ENCODE assay signal across 24 cellular contexts in genomic region chr14:105540811-105541210, GRCh38. TPM values are rescaled to one million over a fixed set of nuclear protein-coding genes. Genes with fewer than 3 reads are reported as not detected.
DNase-seq lines count a peak whose midpoint lies in the region; ATAC-seq and TF ChIP-seq lines count a peak whose summit lies in the region.
"Had no signal": no experiment of that assay in that cellular context is flagged by ENCODE, and none has a peak within 500 bp of the region (broad histone marks: within the 10 kb centered on the region; RNA-seq: fewer than 3 reads in every experiment).

No MANE protein-coding gene starts in this region.

- peak overlapping the region in 7 of 11 experiments; percentile 27 to 56 (median 46); a peak in 10 of 22 replicates for H3K4me2 ChIP-seq in BLaER1 treated with 17β-estradiol and CSF1 and Interleukin-3, amounts not matched to agents 10 nM and 100 nM

- intact Hi-C loops in upper lobe of right lung (cut with DNase I), result no loop called here

- peaks cover 25% of the 10 kb centered on the region for H3K27me3 Mint-ChIP-seq in chondrocyte (ENCODE audit: low read depth)
- H3K27me3 Mint-ChIP-seq in activated T-cell treated with anti-CD3 and anti-CD28 coated beads, Interleukin-2, amount 50 U/mL, for 72 hours (ENCODE audit: low read depth), result peaks cover 39% of the 10 kb centered on the region

- no peaks in the 10 kb centered on the region for H3K27me3 ChIP-seq in BLaER1 treated with 17β-estradiol and CSF1 and Interleukin-3, amounts not matched to agents 10 nM and 100 nM
- H3K27me3 ChIP-seq in upper lobe of right lung, result peaks cover 20% of the 10 kb centered on the region

- DNase-seq in chondrocyte (ENCODE audit: low spot score) (peak; percentile 48), upper lobe of right lung (peak; percentile 35), HT-29 (ENCODE audit: low spot score) (no peak)
- no peak for DNase-seq in activated T-cell treated with anti-CD3 and anti-CD28 coated beads, Interleukin-2, amount 50 U/mL, for 72 hours
- DNase-seq in activated CD8-positive, alpha-beta memory T cell treated with anti-CD3 and anti-CD28 coated beads, Interleukin-2, amount 50 U/mL, for 48 hours, result no peak
- DNase-seq: 8988T; ACHN; BE2C; C1 segment of cervical spinal cord; CD4-positive, CD25-positive, alpha-beta regulatory T cell; CD8-positive, alpha-beta memory T cell; COR-L47; DMS 273 treated with DMSO at 0.1 percent for 48 hours; DMS153; DMS53; DMS79; DND-41; EL; GDM1 had no signal

- peaks cover 0 to 6% (median 0%) of the 10 kb centered on the region in 11 experiments; a peak in 2 of 22 replicates for H4K20me1 ChIP-seq in BLaER1 treated with 17β-estradiol and CSF1 and Interleukin-3, amounts not matched to agents 10 nM and 100 nM

- peaks cover 9 to 31% (median 22%) of the 10 kb centered on the region in 10 experiments for H3K4me1 ChIP-seq in BLaER1 treated with 17β-estradiol and CSF1 and Interleukin-3, amounts not matched to agents 10 nM and 100 nM
- H3K4me1 ChIP-seq in upper lobe of right lung, result no peaks in the 10 kb centered on the region
- H3K4me1 ChIP-seq: BE2C had no signal

- peaks cover 12% of the 10 kb centered on the region for H3K9me3 Mint-ChIP-seq in chondrocyte (ENCODE audit: low read depth)
- peaks cover 1 to 3% of the 10 kb centered on the region in 2 donors for H3K9me3 Mint-ChIP-seq in activated T-cell treated with anti-CD3 and anti-CD28 coated beads, Interleukin-2, amount 50 U/mL, for 72 hours

- no peak overlapping the region for H3K9ac ChIP-seq in BLaER1 treated with 17β-estradiol and CSF1 and Interleukin-3, amounts not matched to agents 10 nM and 100 nM

- no peak overlapping the region for H3K4me3 ChIP-seq in BLaER1 treated with 17β-estradiol and CSF1 and Interleukin-3, amounts not matched to agents 10 nM and 100 nM
- no peak overlapping the region for H3K4me3 ChIP-seq in upper lobe of right lung
- H3K4me3 ChIP-seq: GM12878 had no signal

- no peak overlapping the region for H3K27ac ChIP-seq in BLaER1 treated with 17β-estradiol and CSF1 and Interleukin-3, amounts not matched to agents 10 nM and 100 nM
- H3K27ac ChIP-seq in upper lobe of right lung, result no peak overlapping the region

- no peaks in the 10 kb centered on the region for H3K4me1 Mint-ChIP-seq in chondrocyte (ENCODE audit: low read depth)
- H3K4me1 Mint-ChIP-seq in activated T-cell treated with anti-CD3 and anti-CD28 coated beads, Interleukin-2, amount 50 U/mL, for 72 hours (ENCODE audit: low read depth), result peaks cover 5% of the 10 kb centered on the region

- TF ChIP-seq CTCF in chondrocyte (IDR thresholded peaks at IDR 0.05), result no peak
- TF ChIP-seq CTCF in upper lobe of right lung (IDR thresholded peaks at IDR 0.05), result no peak

- ATAC-seq in upper lobe of right lung, result no peak
- no peak for ATAC-seq in activated T-cell treated with anti-CD3 and anti-CD28 coated beads, Interleukin-2, amount 50 U/mL, for 72 hours (replicated peaks in 1 of 2)
- ATAC-seq: GM12878 had no signal

- H3K4me3 Mint-ChIP-seq in chondrocyte (ENCODE audit: unreplicated experiment), result no peak overlapping the region
- H3K4me3 Mint-ChIP-seq in activated T-cell treated with anti-CD3 and anti-CD28 coated beads, Interleukin-2, amount 50 U/mL, for 72 hours, result no peak overlapping the region
- H3K4me3 Mint-ChIP-seq: CD14-positive monocyte; CD4-positive, alpha-beta memory T cell; CD4-positive, CD25-positive, alpha-beta regulatory T cell; CD8-positive, alpha-beta memory T cell had no signal

- H3K9me3 ChIP-seq in BLaER1 treated with 17β-estradiol and CSF1 and Interleukin-3, amounts not matched to agents 10 nM and 100 nM (replicated peaks in 1 of 11), result peaks cover 17 to 29% (median 21%) of the 10 kb centered on the region in 11 experiments
- peaks cover 5% of the 10 kb centered on the region for H3K9me3 ChIP-seq in upper lobe of right lung
- H3K9me3 ChIP-seq: BE2C had no signal

- no peaks in the 10 kb centered on the region for H3K36me3 Mint-ChIP-seq in chondrocyte (ENCODE audit: low read depth)
- H3K36me3 Mint-ChIP-seq in activated T-cell treated with anti-CD3 and anti-CD28 coated beads, Interleukin-2, amount 50 U/mL, for 72 hours (ENCODE audit: insufficient read depth in 2 of 2), result peaks cover 0 to 2% of the 10 kb centered on the region in 2 donors
- H3K36me3 Mint-ChIP-seq: CD14-positive monocyte; CD4-positive, alpha-beta memory T cell; CD4-positive, CD25-positive, alpha-beta regulatory T cell; CD8-positive, alpha-beta memory T cell had no signal

- peaks cover 0 to 7% (median 0%) of the 10 kb centered on the region in 11 experiments; a peak in 2 of 22 replicates for H3K36me3 ChIP-seq in BLaER1 treated with 17β-estradiol and CSF1 and Interleukin-3, amounts not matched to agents 10 nM and 100 nM
- H3K36me3 ChIP-seq in upper lobe of right lung, result no peaks in the 10 kb centered on the region
- H3K36me3 ChIP-seq: BE2C had no signal

- H3K27ac Mint-ChIP-seq in chondrocyte (ENCODE audit: unreplicated experiment), result no peak overlapping the region
- H3K27ac Mint-ChIP-seq in activated T-cell treated with anti-CD3 and anti-CD28 coated beads, Interleukin-2, amount 50 U/mL, for 72 hours, result no peak overlapping the region
- H3K27ac Mint-ChIP-seq: CD14-positive monocyte; CD4-positive, CD25-positive, alpha-beta regulatory T cell; CD8-positive, alpha-beta memory T cell had no signal

RNA-seq across cellular contexts. Expression of gene TMEM121, which starts 14.4 kb away (rescaled TPM):
- total RNA-seq in chondrocyte (4.4 to 8.9 TPM (median 6.0 TPM) in 3 replicates), upper lobe of right lung (1.5 TPM)
- total RNA-seq in activated T-cell treated with anti-CD3 and anti-CD28 coated beads, Interleukin-2, amount 50 U/mL, for 72 hours, result 1 to 10 TPM; 6.3 to 7.9 TPM
- 0.31 and 0.65 TPM in 2 replicates for total RNA-seq in HT-29 (2014; rRNA removed; shearing (Covaris generic))

RNA-seq across cellular contexts. Expression of gene TEDC1, which starts 49.8 kb away (rescaled TPM):
- 12.9 to 15.5 TPM (median 14.3 TPM) in 3 replicates for total RNA-seq in chondrocyte
- 7.9 TPM for total RNA-seq in upper lobe of right lung
- 10 to 100 TPM; 33.0 to 36.9 TPM for total RNA-seq in activated T-cell treated with anti-CD3 and anti-CD28 coated beads, Interleukin-2, amount 50 U/mL, for 72 hours
- total RNA-seq in HT-29 (2014; rRNA removed; shearing (Covaris generic)), result 112 and 140 TPM in 2 replicates

RNA-seq across cellular contexts. Expression of gene CRIP1, which starts 54.1 kb away (rescaled TPM):
- 38.7 to 181 TPM (median 174 TPM) in 3 replicates for total RNA-seq in chondrocyte
- total RNA-seq in upper lobe of right lung, result 96.2 TPM
- total RNA-seq in activated T-cell treated with anti-CD3 and anti-CD28 coated beads, Interleukin-2, amount 50 U/mL, for 72 hours, result 100 to 1,000 TPM; 146 to 174 TPM
- total RNA-seq in HT-29 (2014; rRNA removed; shearing (Covaris generic)), result 667 and 791 TPM in 2 replicates
- total RNA-seq: G401 had no signal

Comparison
In these comparisons a context has a peak if more than half of its experiments do, and no peak if none do; other contexts are left out.
1. DNase-seq: peak in chondrocyte (single experiment) and upper lobe of right lung (single experiment); none in activated T-cell treated with anti-CD3 and anti-CD28 coated beads, Interleukin-2, amount 50 U/mL, for 72 hours (0 of 2), activated CD8-positive, alpha-beta memory T cell treated with anti-CD3 and anti-CD28 coated beads, Interleukin-2, amount 50 U/mL, for 48 hours (single experiment) and HT-29 (single experiment).